ENCODE assay signal across 10 cellular contexts in the genomic region with DNA sequence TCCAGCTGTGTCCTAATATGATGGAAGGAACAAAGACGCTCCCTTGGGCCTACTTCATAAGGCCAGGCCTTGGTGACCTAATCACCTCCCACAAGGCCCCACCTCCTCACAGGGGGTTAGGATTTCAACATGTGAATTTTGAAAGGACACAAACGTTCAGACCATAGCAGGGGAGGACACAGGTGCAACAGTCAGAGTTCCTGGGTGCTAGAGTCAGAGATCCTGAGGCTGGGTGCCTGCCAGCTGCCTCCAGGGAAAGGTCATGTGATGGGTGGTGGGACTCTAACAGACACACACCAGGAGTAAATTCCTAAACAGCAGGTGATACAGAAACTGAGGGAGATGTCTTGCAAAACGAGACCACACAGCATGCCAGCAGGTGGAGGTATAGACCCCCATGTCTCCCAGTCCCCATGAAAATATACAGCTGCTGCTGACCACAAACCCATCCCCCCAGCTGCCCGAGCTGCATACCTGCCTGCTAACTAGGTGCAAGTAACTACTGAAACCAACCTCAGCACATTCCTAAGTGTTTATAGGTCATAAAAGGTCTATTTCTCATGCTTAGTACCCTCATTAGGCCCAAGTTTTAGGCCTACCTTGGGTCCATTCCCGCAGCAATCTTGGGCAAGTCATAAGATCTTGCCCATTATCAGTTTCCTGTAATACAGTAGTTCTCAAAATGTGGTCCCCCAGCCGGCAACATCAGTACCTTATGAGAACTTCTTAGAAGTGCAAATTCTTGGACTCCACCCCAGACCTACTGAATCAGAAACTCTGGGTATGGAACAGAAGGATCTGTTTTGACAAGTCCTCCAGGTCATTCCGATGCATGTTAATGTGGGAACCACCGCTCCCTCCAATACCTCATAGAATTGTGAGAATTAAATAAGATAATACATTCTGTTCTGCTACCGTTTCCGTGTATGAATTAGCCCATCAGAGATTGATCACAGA.
A peak's percentile ranks its signal among the peaks of the same experiment; 100 is the strongest.
DNase-seq lines count a peak whose midpoint lies in the region; ATAC-seq and TF ChIP-seq lines count a peak whose summit lies in the region.
"Had no signal": no experiment of that assay in that cellular context is flagged by ENCODE, and none has a peak within 500 bp of the region (broad histone marks: within the 10 kb centered on the region; RNA-seq: fewer than 3 reads in every experiment).

No MANE protein-coding gene starts in this region.

- H3K27me3 ChIP-seq in body of pancreas = no peaks in the 10 kb centered on the region
- no peaks in the 10 kb centered on the region for H3K27me3 ChIP-seq in left lung
- H3K27me3 ChIP-seq: MG63 had no signal

- no peaks in the 10 kb centered on the region for H3K9me3 ChIP-seq in body of pancreas
- H3K9me3 ChIP-seq in left lung = peaks cover 0 to 2% of the 10 kb centered on the region in 2 donors
- H3K9me3 ChIP-seq: MG63 had no signal

- H3K27ac ChIP-seq in body of pancreas (peak overlapping the region in 3 of 4 donors; percentile 25 to 39 (median 26)), left lung (no peak overlapping the region)

- TF ChIP-seq CTCF in body of pancreas (IDR thresholded peaks at IDR 0.05) (no peak), left lung (IDR thresholded peaks at IDR 0.05) (no peak)

- DNase-seq in COLO668 (lab: John Stamatoyannopoulos, UW; ENCODE audit: unreplicated experiment) (peak; percentile 24), HK-2 (ENCODE audit: unreplicated experiment) (peak; percentile 63), body of pancreas (peak in 3 of 4 donors; percentile 31 to 38 (median 36)), left lung (no peak), NCI-H1694 (lab: John Stamatoyannopoulos, UW) (no peak), pons (ENCODE audit: low spot score) (no peak), GM19238 (ENCODE audit: insufficient read length, low spot score) (no peak), activated T-cell treated with anti-CD3 and anti-CD28 coated beads for 4 hours (no peak)
- DNase-seq: MG63, right cardiac atrium had no signal

- no peak overlapping the region for H3K4me3 ChIP-seq in body of pancreas
- H3K4me3 ChIP-seq in left lung = no peak overlapping the region
- H3K4me3 ChIP-seq: MG63 had no signal

- H3K4me1 ChIP-seq in body of pancreas (peaks cover 23% of the 10 kb centered on the region), left lung (no peaks in the 10 kb centered on the region)

- no peaks in the 10 kb centered on the region for H3K36me3 ChIP-seq in body of pancreas (replicated peaks in 1 of 2; ENCODE audit: insufficient read depth in 1 of 2, low read depth in 2 of 2)
- H3K36me3 ChIP-seq in left lung = no peaks in the 10 kb centered on the region
- H3K36me3 ChIP-seq: MG63 had no signal

- intact Hi-C loops in body of pancreas (cut with DNase I) (no loop called here), left lung (cut with DNase I) (no loop called here)

- WGBS in body of pancreas, 2 donors = 81 to 85% methylated on average over 10 of the region's 10 CpGs

- no peak for TF ChIP-seq POLR2A in body of pancreas (IDR thresholded peaks at IDR 0.05)

- ATAC-seq in body of pancreas (peak; percentile 22), left lung (peak; percentile 12)

Comparison
In these comparisons a context has a peak if more than half of its experiments do, and no peak if none do; other contexts are left out.
1. DNase-seq: peak in COLO668 (single experiment), HK-2 (single experiment) and body of pancreas (3 of 4); none in left lung (0 of 2), NCI-H1694 (single experiment), pons (single experiment), GM19238 (single experiment) and activated T-cell treated with anti-CD3 and anti-CD28 coated beads for 4 hours (single experiment).
2. H3K27ac ChIP-seq: peak in body of pancreas (3 of 4); none in left lung (0 of 2).